Comparison of ENCODE assay signal across 1 cellular context in the genomic region with DNA sequence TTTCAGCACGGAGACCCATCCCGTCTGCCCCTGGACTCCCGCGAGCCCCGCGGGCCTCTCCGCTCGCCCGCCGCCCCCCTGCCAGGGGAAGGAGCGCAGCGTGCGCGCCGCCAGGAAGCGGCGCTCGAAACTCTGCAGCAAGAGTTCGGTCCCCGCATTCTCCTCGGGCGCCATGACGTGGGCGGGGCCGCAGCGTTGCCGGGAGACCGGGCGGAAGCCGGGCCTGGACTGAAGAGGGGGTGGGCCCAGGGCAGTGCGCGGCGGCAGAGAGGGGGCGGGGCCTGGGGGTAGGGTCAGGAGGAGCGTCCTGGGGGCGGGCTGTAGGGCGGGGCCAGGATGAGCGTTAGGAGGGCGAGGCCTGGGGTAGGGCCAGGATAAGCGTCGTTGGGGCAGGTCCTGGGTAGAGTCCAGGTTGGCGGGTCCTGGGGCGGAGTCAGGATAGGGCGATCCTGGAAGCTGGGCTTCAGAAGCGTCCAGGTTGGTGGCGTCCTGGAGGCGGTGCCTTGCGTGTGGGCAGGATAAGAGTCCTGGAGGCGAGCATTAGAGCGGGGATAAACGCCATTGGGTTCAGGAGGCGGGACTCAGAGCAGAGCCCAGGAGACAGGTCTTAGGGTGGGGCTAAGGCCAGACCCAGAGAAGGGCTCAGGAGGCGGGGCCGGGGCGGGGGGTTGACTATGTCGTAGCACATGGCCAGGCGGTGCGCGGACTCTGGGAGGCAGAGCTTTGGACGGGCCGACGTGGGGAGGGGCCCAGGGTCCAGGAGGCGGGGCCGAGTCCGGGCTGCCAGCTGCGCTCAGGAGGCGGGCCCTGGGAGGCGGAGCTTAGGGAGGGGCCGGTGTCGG.
TF ChIP-seq lines count a peak whose summit lies in the region.

No MANE protein-coding gene starts in this region.

TF ChIP-seq in H1, 55 proteins besides CTCF, POLR2A, EP300 and RAD21:
- TF ChIP-seq TAF1 (IDR thresholded peaks at IDR 0.05; ENCODE audit: low read depth, low read length) (peak; percentile 59), YY1 (IDR thresholded peaks at IDR 0.05; ENCODE audit: low read depth, low read length) (peak; percentile 86), TBP (IDR thresholded peaks at IDR 0.05; ENCODE audit: low read depth, low read length) (0 out of 2 replicates have a peak, but pooled peaks have one; percentile 23), POLR2AphosphoS5 (IDR thresholded peaks at IDR 0.05; ENCODE audit: low read depth, low read length) (peak; percentile 26; the same call in 1 of the 2 replicates), CREB1 (IDR thresholded peaks at IDR 0.05) (0 out of 2 replicates have a peak, but pooled peaks have one; percentile 27), KDM4A (IDR thresholded peaks at IDR 0.05; ENCODE audit: low read depth, low read length, severe bottlenecking) (peak; percentile 13), PHF8 (conservative IDR thresholded peaks at IDR 0.05; ENCODE audit: low read depth, low read length) (peak; percentile 31)
- TF ChIP-seq, protein P1, sequence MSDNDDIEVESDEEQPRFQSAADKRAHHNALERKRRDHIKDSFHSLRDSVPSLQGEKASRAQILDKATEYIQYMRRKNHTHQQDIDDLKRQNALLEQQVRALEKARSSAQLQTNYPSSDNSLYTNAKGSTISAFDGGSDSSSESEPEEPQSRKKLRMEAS (IDR thresholded peaks at IDR 0.05): peak; percentile 40; the same call in 1 of the 2 replicates
